Comparison of ENCODE assay signal across 11 cellular contexts in genomic region chr6:2658788-2659187, GRCh38.
DNase-seq lines count a peak whose midpoint lies in the region; ATAC-seq lines count a peak whose summit lies in the region.
"Had no signal": no experiment of that assay in that cellular context is flagged by ENCODE, and none has a peak within 500 bp of the region (broad histone marks: within the 10 kb centered on the region; RNA-seq: fewer than 3 reads in every experiment).

No MANE protein-coding gene starts in this region.

- intact Hi-C loops in CD4-positive, alpha-beta memory T cell (cut with micrococcal nuclease) = no loop called here

- H3K27ac Mint-ChIP-seq in stimulated activated memory B cell treated with anti-CD40 and anti-IgM and Interleukin-4, amounts not matched to agents 10 μg/mL and 1 μg/mL and 100 μg/mL, for 72 hours = peak overlapping the region; percentile 75
- no peak overlapping the region for H3K27ac Mint-ChIP-seq in CD4-positive, alpha-beta memory T cell
- H3K27ac Mint-ChIP-seq in activated naive CD4-positive, alpha-beta T cell treated with anti-CD3 and anti-CD28 coated beads, Interleukin-2, amount 10 ng/mL, durations not matched to agents 7 days and 5 days = no peak overlapping the region
- H3K27ac Mint-ChIP-seq: brain had no signal

- no peak overlapping the region for H3K4me3 ChIP-seq in CD4-positive, alpha-beta memory T cell (ENCODE audit: low read length in 2 of 2)
- H3K4me3 ChIP-seq: A549, SJSA1 had no signal

- peak; percentile 25 to 41 for ATAC-seq in activated CD4-positive, CD25-positive, alpha-beta regulatory T cell treated with anti-CD3 and anti-CD28 coated beads, Interleukin-2, amount 50 U/mL, for 24 hours
- ATAC-seq in HG02943 (IDR thresholded peaks at IDR 0.05; ENCODE audit: low read depth, unreplicated experiment) = peak; percentile 76
- ATAC-seq in stimulated activated memory B cell treated with anti-CD40 and anti-IgM and Interleukin-4, amounts not matched to agents 10 μg/mL and 1 μg/mL and 100 μg/mL, for 72 hours = peak; percentile 96
- ATAC-seq: A549 had no signal

- CTCF ChIA-PET in CD4-positive, alpha-beta memory T cell (lab: Charles Lee; ENCODE audit: partially characterized antibody) = no interaction called here
- CTCF ChIA-PET in activated naive CD4-positive, alpha-beta T cell treated with anti-CD3 and anti-CD28 coated beads, Interleukin-2, amount 10 ng/mL, durations not matched to agents 7 days and 5 days (lab: Charles Lee) = no interaction called here

- H3K36me3 ChIP-seq in CD4-positive, alpha-beta memory T cell (ENCODE audit: insufficient read depth, low read length) = no peaks in the 10 kb centered on the region
- H3K36me3 ChIP-seq: SJSA1 had no signal

- H3K4me1 Mint-ChIP-seq in stimulated activated memory B cell treated with anti-CD40 and anti-IgM and Interleukin-4, amounts not matched to agents 10 μg/mL and 1 μg/mL and 100 μg/mL, for 72 hours = peaks cover 57% of the 10 kb centered on the region
- no peaks in the 10 kb centered on the region for H3K4me1 Mint-ChIP-seq in CD4-positive, alpha-beta memory T cell
- H3K4me1 Mint-ChIP-seq in activated naive CD4-positive, alpha-beta T cell treated with anti-CD3 and anti-CD28 coated beads, Interleukin-2, amount 10 ng/mL, durations not matched to agents 7 days and 5 days = no peaks in the 10 kb centered on the region

- no peaks in the 10 kb centered on the region for H3K27me3 ChIP-seq in CD4-positive, alpha-beta memory T cell (ENCODE audit: insufficient read depth, low read length)
- H3K27me3 ChIP-seq: SJSA1 had no signal

- no peak overlapping the region for H3K27ac ChIP-seq in CD4-positive, alpha-beta memory T cell (ENCODE audit: low read depth, low read length)
- H3K27ac ChIP-seq: A549, SJSA1 had no signal

- H3K27me3 Mint-ChIP-seq in stimulated activated memory B cell treated with anti-CD40 and anti-IgM and Interleukin-4, amounts not matched to agents 10 μg/mL and 1 μg/mL and 100 μg/mL, for 72 hours = no peaks in the 10 kb centered on the region
- H3K27me3 Mint-ChIP-seq in CD4-positive, alpha-beta memory T cell = peaks cover 2 to 4% of the 10 kb centered on the region in 2 donors
- H3K27me3 Mint-ChIP-seq in activated naive CD4-positive, alpha-beta T cell treated with anti-CD3 and anti-CD28 coated beads, Interleukin-2, amount 10 ng/mL, durations not matched to agents 7 days and 5 days = peaks cover 6% of the 10 kb centered on the region

- peaks cover 5% of the 10 kb centered on the region for H3K9me3 Mint-ChIP-seq in stimulated activated memory B cell treated with anti-CD40 and anti-IgM and Interleukin-4, amounts not matched to agents 10 μg/mL and 1 μg/mL and 100 μg/mL, for 72 hours
- no peaks in the 10 kb centered on the region for H3K9me3 Mint-ChIP-seq in CD4-positive, alpha-beta memory T cell
- H3K9me3 Mint-ChIP-seq in activated naive CD4-positive, alpha-beta T cell treated with anti-CD3 and anti-CD28 coated beads, Interleukin-2, amount 10 ng/mL, durations not matched to agents 7 days and 5 days = no peaks in the 10 kb centered on the region

- POLR2A ChIA-PET in CD4-positive, alpha-beta memory T cell (lab: Charles Lee; ENCODE audit: partially characterized antibody) = no interaction called here

- peak overlapping the region; percentile 16 for H3K4me3 Mint-ChIP-seq in stimulated activated memory B cell treated with anti-CD40 and anti-IgM and Interleukin-4, amounts not matched to agents 10 μg/mL and 1 μg/mL and 100 μg/mL, for 72 hours
- H3K4me3 Mint-ChIP-seq in CD4-positive, alpha-beta memory T cell = no peak overlapping the region
- no peak overlapping the region for H3K4me3 Mint-ChIP-seq in activated naive CD4-positive, alpha-beta T cell treated with anti-CD3 and anti-CD28 coated beads, Interleukin-2, amount 10 ng/mL, durations not matched to agents 7 days and 5 days
- H3K4me3 Mint-ChIP-seq: brain had no signal

- no peak for DNase-seq in activated CD4-positive, CD25-positive, alpha-beta regulatory T cell (lab: John Stamatoyannopoulos, UW)
- DNase-seq in OCI-M1 (lab: John Stamatoyannopoulos, UW) (peak; percentile 16), NCI-H2107 (lab: John Stamatoyannopoulos, UW) (no peak)
- DNase-seq in CD4-positive, alpha-beta memory T cell = no peak
- no peak for DNase-seq in activated naive CD4-positive, alpha-beta T cell treated with anti-CD3 and anti-CD28 coated beads, Interleukin-2, amount 10 ng/mL, durations not matched to agents 7 days and 5 days

- H3K9me3 ChIP-seq in CD4-positive, alpha-beta memory T cell (ENCODE audit: control insufficient read depth in 1 of 2, low read length in 2 of 2) = no peaks in the 10 kb centered on the region
- H3K9me3 ChIP-seq: A549, SJSA1 had no signal

- no peaks in the 10 kb centered on the region for H3K4me1 ChIP-seq in CD4-positive, alpha-beta memory T cell (ENCODE audit: insufficient read depth, low read length)
- H3K4me1 ChIP-seq: A549 had no signal

- H3K36me3 Mint-ChIP-seq in stimulated activated memory B cell treated with anti-CD40 and anti-IgM and Interleukin-4, amounts not matched to agents 10 μg/mL and 1 μg/mL and 100 μg/mL, for 72 hours = peaks cover 5% of the 10 kb centered on the region
- no peaks in the 10 kb centered on the region for H3K36me3 Mint-ChIP-seq in CD4-positive, alpha-beta memory T cell
- H3K36me3 Mint-ChIP-seq in activated naive CD4-positive, alpha-beta T cell treated with anti-CD3 and anti-CD28 coated beads, Interleukin-2, amount 10 ng/mL, durations not matched to agents 7 days and 5 days = no peaks in the 10 kb centered on the region
- H3K36me3 Mint-ChIP-seq: brain had no signal

Comparison
In these comparisons a context has a peak if more than half of its experiments do, and no peak if none do; other contexts are left out.
1. ATAC-seq: peak in every context shown above with its lines; median percentile 96 in stimulated activated memory B cell treated with anti-CD40 and anti-IgM and Interleukin-4, amounts not matched to agents 10 μg/mL and 1 μg/mL and 100 μg/mL, for 72 hours; 76 in HG02943; 33 in activated CD4-positive, CD25-positive, alpha-beta regulatory T cell treated with anti-CD3 and anti-CD28 coated beads, Interleukin-2, amount 50 U/mL, for 24 hours.